ENCODE assay signal across 27 cellular contexts in the genomic region with DNA sequence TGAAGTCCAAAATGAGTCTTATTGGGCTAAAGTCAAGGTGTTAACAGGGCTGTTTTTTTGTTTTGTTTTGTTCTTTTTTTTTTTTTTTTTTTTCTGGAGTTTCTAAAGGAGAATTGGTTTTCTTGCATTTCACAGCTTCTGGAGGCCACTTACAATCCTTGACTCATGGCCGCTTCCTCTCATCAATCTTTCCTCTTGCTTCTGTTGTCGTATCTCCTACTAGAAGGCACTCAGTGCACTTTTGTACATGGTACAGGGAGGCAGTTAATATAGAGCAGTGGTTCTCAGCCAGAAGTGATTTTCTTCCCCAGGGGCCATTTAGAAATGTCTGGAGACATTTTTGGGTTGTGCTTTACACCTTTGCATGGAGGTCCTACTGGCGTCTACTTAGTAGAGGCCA.
DNase-seq lines count a peak whose midpoint lies in the region; FAIRE-seq and TF ChIP-seq lines count a peak whose summit lies in the region.
"Had no signal": no experiment of that assay in that cellular context is flagged by ENCODE, and none has a peak within 500 bp of the region (broad histone marks: within the 10 kb centered on the region; RNA-seq: fewer than 3 reads in every experiment).

No MANE protein-coding gene starts in this region.

- no peak overlapping the region for H3K4me2 ChIP-seq in astrocyte (ENCODE audit: low read length)
- H3K4me2 ChIP-seq in mesenchymal stem cell (ENCODE audit: low read length, poor library complexity, severe bottlenecking) = no peak overlapping the region
- H3K4me2 ChIP-seq: BLaER1 had no signal

- no peak overlapping the region for H3K4me3 Mint-ChIP-seq in astrocyte (ENCODE audit: unreplicated experiment)
- no peak overlapping the region for H3K4me3 Mint-ChIP-seq in nephron progenitor cell
- H3K4me3 Mint-ChIP-seq: CD14-positive monocyte; CD4-positive, alpha-beta memory T cell; CD4-positive, CD25-positive, alpha-beta regulatory T cell; CD8-positive, alpha-beta memory T cell had no signal

- H3K27ac ChIP-seq in astrocyte (ENCODE audit: low read depth, low read length) (no peak overlapping the region), mesenchymal stem cell (ENCODE audit: low read length, poor library complexity, severe bottlenecking) (no peak overlapping the region), stomach (no peak overlapping the region), tibial nerve (no peak overlapping the region)
- H3K27ac ChIP-seq: BLaER1 had no signal

- H3K4me1 Mint-ChIP-seq in astrocyte (ENCODE audit: low read depth, unreplicated experiment) (peaks cover 9% of the 10 kb centered on the region), nephron progenitor cell (peaks cover 7% of the 10 kb centered on the region)
- H3K4me1 Mint-ChIP-seq: CD14-positive monocyte; CD4-positive, alpha-beta memory T cell; CD4-positive, CD25-positive, alpha-beta regulatory T cell; CD8-positive, alpha-beta memory T cell had no signal

- H3K27me3 Mint-ChIP-seq in astrocyte (ENCODE audit: low read depth, unreplicated experiment) (no peaks in the 10 kb centered on the region), nephron progenitor cell (ENCODE audit: low read depth, poor library complexity) (peaks cover 2% of the 10 kb centered on the region)
- H3K27me3 Mint-ChIP-seq: CD4-positive, alpha-beta memory T cell; CD4-positive, CD25-positive, alpha-beta regulatory T cell; CD8-positive, alpha-beta memory T cell had no signal

- H3K27me3 ChIP-seq in astrocyte (ENCODE audit: insufficient read depth, low read length) = no peaks in the 10 kb centered on the region
- H3K27me3 ChIP-seq in mesenchymal stem cell (ENCODE audit: control insufficient read depth in 1 of 2, insufficient read depth in 1 of 2, low read length in 2 of 2) = no peaks in the 10 kb centered on the region
- H3K27me3 ChIP-seq in stomach = no peaks in the 10 kb centered on the region
- no peaks in the 10 kb centered on the region for H3K27me3 ChIP-seq in tibial nerve
- H3K27me3 ChIP-seq: BE2C, BLaER1 had no signal

- H3K4me3 ChIP-seq in astrocyte (ENCODE audit: insufficient read depth, low read depth, low read length) (no peak overlapping the region), mesenchymal stem cell (ENCODE audit: insufficient read depth in 1 of 2, low read depth in 1 of 2, low read length in 2 of 2) (no peak overlapping the region), stomach (no peak overlapping the region), tibial nerve (no peak overlapping the region)
- H3K4me3 ChIP-seq: BLaER1 had no signal

- H2BK15ac ChIP-seq in mesenchymal stem cell (ENCODE audit: low read depth, poor library complexity, severe bottlenecking) = no peak overlapping the region

- H3K18ac ChIP-seq in mesenchymal stem cell (ENCODE audit: low read depth in 1 of 2, low read length in 2 of 2) = no peak overlapping the region

- TF ChIP-seq EP300 in stomach (IDR thresholded peaks at IDR 0.05) (no peak), tibial nerve (IDR thresholded peaks at IDR 0.05) (no peak)

- DNase-seq in NCI-H226 (peak; percentile 17), astrocyte (ENCODE audit: low read depth) (peak; percentile 16), mesenchymal stem cell (peak; percentile 75), nephron progenitor cell (no peak), stomach (no peak), amygdala (lab: John Stamatoyannopoulos, UW) (no peak), tibial nerve (ENCODE audit: low spot score in 2 of 2) (no peak), NCI-H146 treated with DMSO at 0.1 percent for 48 hours (lab: John Stamatoyannopoulos, UW; ENCODE audit: unreplicated experiment) (no peak)
- DNase-seq: 8988T; ACHN; BE2C; C1 segment of cervical spinal cord; CD4-positive, alpha-beta memory T cell; CD4-positive, CD25-positive, alpha-beta regulatory T cell; CD8-positive, alpha-beta memory T cell; COR-L47; DMS 273 treated with DMSO at 0.1 percent for 48 hours; DMS153; DMS53; DMS79; DND-41; EL; GDM1 had no signal

- no peak overlapping the region for H3K4ac ChIP-seq in mesenchymal stem cell (ENCODE audit: low read depth in 1 of 2, low read length in 2 of 2)

- H3K79me2 ChIP-seq in astrocyte (ENCODE audit: insufficient read depth, low read length) = no peaks in the 10 kb centered on the region

- no peak overlapping the region for H2BK5ac ChIP-seq in mesenchymal stem cell (ENCODE audit: low read depth, low read length, poor library complexity, severe bottlenecking)

- no peak overlapping the region for H2AK5ac ChIP-seq in mesenchymal stem cell (ENCODE audit: low read length, severe bottlenecking)

- no peak for FAIRE-seq in astrocyte (lab: Jason Lieb, UNC)
- FAIRE-seq: A204.1, GM12891 had no signal

- H3K9me3 ChIP-seq in astrocyte (ENCODE audit: insufficient read depth, low read depth, low read length) (no peaks in the 10 kb centered on the region), mesenchymal stem cell (ENCODE audit: control insufficient read depth, low read length) (no peaks in the 10 kb centered on the region), stomach (no peaks in the 10 kb centered on the region), tibial nerve (no peaks in the 10 kb centered on the region)
- H3K9me3 ChIP-seq: BE2C, BLaER1 had no signal

- H3K9ac ChIP-seq in astrocyte (ENCODE audit: low read length) = no peak overlapping the region
- H3K9ac ChIP-seq in mesenchymal stem cell (ENCODE audit: low read length) = no peak overlapping the region
- H3K9ac ChIP-seq: BLaER1 had no signal

- H4K91ac ChIP-seq in mesenchymal stem cell (ENCODE audit: low read length) = no peak overlapping the region

- 11% methylated on average over 1 of the region's 3 CpGs for WGBS in mesenchymal stem cell
- 86 to 94% (median 91%) methylated on average over 3 of the region's 3 CpGs for WGBS in stomach, 5 donors
- 87 to 95% methylated on average over 3 of the region's 3 CpGs for WGBS in tibial nerve, 2 donors

- no peak overlapping the region for H3K14ac ChIP-seq in mesenchymal stem cell (ENCODE audit: low read length in 2 of 2)

- H2AFZ ChIP-seq in astrocyte (ENCODE audit: low read depth, low read length) (no peak overlapping the region), mesenchymal stem cell (ENCODE audit: low read depth, low read length) (no peak overlapping the region)

- no peak overlapping the region for H4K8ac ChIP-seq in mesenchymal stem cell (ENCODE audit: low read length)

- H3K36me3 ChIP-seq in astrocyte (ENCODE audit: insufficient read depth, low read length) = no peaks in the 10 kb centered on the region
- no peaks in the 10 kb centered on the region for H3K36me3 ChIP-seq in mesenchymal stem cell (ENCODE audit: control insufficient read depth in 1 of 2, insufficient read depth in 2 of 2, low read depth in 1 of 2, low read length in 2 of 2)
- no peaks in the 10 kb centered on the region for H3K36me3 ChIP-seq in stomach
- no peaks in the 10 kb centered on the region for H3K36me3 ChIP-seq in tibial nerve
- H3K36me3 ChIP-seq: BE2C, BLaER1 had no signal

- H2BK12ac ChIP-seq in mesenchymal stem cell (ENCODE audit: low read length in 2 of 2) = no peak overlapping the region

- H3K9me3 Mint-ChIP-seq in astrocyte (ENCODE audit: unreplicated experiment) (no peaks in the 10 kb centered on the region), nephron progenitor cell (peaks cover 14% of the 10 kb centered on the region)

- H3K4me1 ChIP-seq in astrocyte (ENCODE audit: insufficient read depth, low read length) (no peaks in the 10 kb centered on the region), mesenchymal stem cell (ENCODE audit: control insufficient read depth, insufficient read depth, low read depth, low read length) (no peaks in the 10 kb centered on the region), stomach (no peaks in the 10 kb centered on the region), tibial nerve (no peaks in the 10 kb centered on the region)
- H3K4me1 ChIP-seq: BE2C, BLaER1 had no signal

- TF ChIP-seq CTCF in astrocyte (IDR thresholded peaks at IDR 0.05; ENCODE audit: insufficient read depth, low read depth, low read length) (no peak), nephron progenitor cell (IDR thresholded peaks at IDR 0.05) (no peak), stomach (IDR thresholded peaks at IDR 0.05) (no peak), tibial nerve (IDR thresholded peaks at IDR 0.05) (no peak)

- no peak overlapping the region for H3K23ac ChIP-seq in mesenchymal stem cell (ENCODE audit: low read length in 2 of 2)

- peaks cover 2% of the 10 kb centered on the region for H3K36me3 Mint-ChIP-seq in astrocyte (ENCODE audit: low read depth, unreplicated experiment)
- H3K36me3 Mint-ChIP-seq in nephron progenitor cell (ENCODE audit: low read depth) = peaks cover 10% of the 10 kb centered on the region
- H3K36me3 Mint-ChIP-seq: CD14-positive monocyte; CD4-positive, alpha-beta memory T cell; CD4-positive, CD25-positive, alpha-beta regulatory T cell; CD8-positive, alpha-beta memory T cell had no signal

- no peak overlapping the region for H3K27ac Mint-ChIP-seq in astrocyte (ENCODE audit: unreplicated experiment)
- peak overlapping the region; percentile 96 for H3K27ac Mint-ChIP-seq in nephron progenitor cell
- H3K27ac Mint-ChIP-seq: CD14-positive monocyte; CD4-positive, alpha-beta memory T cell; CD4-positive, CD25-positive, alpha-beta regulatory T cell; CD8-positive, alpha-beta memory T cell had no signal

- TF ChIP-seq POLR2A in stomach (IDR thresholded peaks at IDR 0.05) = no peak
- TF ChIP-seq POLR2A in tibial nerve (IDR thresholded peaks at IDR 0.05) = no peak

- no peak overlapping the region for H2BK120ac ChIP-seq in mesenchymal stem cell (ENCODE audit: low read depth, low read length)

- no peaks in the 10 kb centered on the region for H4K20me1 ChIP-seq in astrocyte (ENCODE audit: insufficient read depth, low read length)
- H4K20me1 ChIP-seq: BLaER1 had no signal

- intact Hi-C loops in stomach (cut with DNase I; ENCODE audit: low total_unique reads) = no loop called here

- peaks cover 2% of the 10 kb centered on the region for H3K79me1 ChIP-seq in mesenchymal stem cell (replicated peaks; ENCODE audit: low read length, poor library complexity, severe bottlenecking)

Comparison
In these comparisons a context has a peak if more than half of its experiments do, and no peak if none do; other contexts are left out.
1. DNase-seq: peak in NCI-H226 (single experiment), astrocyte (single experiment) and mesenchymal stem cell (single experiment); none in nephron progenitor cell (single experiment), stomach (single experiment), amygdala (0 of 56), tibial nerve (0 of 2) and NCI-H146 treated with DMSO at 0.1 percent for 48 hours (single experiment).